26 cellular contexts compared by ENCODE assay signal in genomic region chr14:31947076-31947475, GRCh38.
DNase-seq lines count a peak whose midpoint lies in the region; ATAC-seq, FAIRE-seq and TF ChIP-seq lines count a peak whose summit lies in the region.
"Had no signal": no experiment of that assay in that cellular context is flagged by ENCODE, and none has a peak within 500 bp of the region (broad histone marks: within the 10 kb centered on the region; RNA-seq: fewer than 3 reads in every experiment).

No MANE protein-coding gene starts in this region.

- H3K27me3 ChIP-seq in breast epithelium (no peaks in the 10 kb centered on the region), keratinocyte (ENCODE audit: control insufficient read depth, extremely low read depth, insufficient read depth, low read length) (no peaks in the 10 kb centered on the region)
- H3K27me3 ChIP-seq: SJCRH30 had no signal

- POLR2A ChIA-PET in MCF 10A (lab: Yijun Ruan, JAX) = interaction anchor here (0.6 to 3.5 kb wide), 15 partner anchors 9 to 526 kb away, joined by 3 to 38 read pairs (median 4); partner anchors contain the start of gene ARHGAP5

- H3K9me1 ChIP-seq in keratinocyte (ENCODE audit: control insufficient read depth, extremely low read depth, insufficient read depth, low read length) = peaks cover 3% of the 10 kb centered on the region

- TF ChIP-seq CTCF in MCF 10A (IDR thresholded peaks at IDR 0.05; ENCODE audit: unreplicated experiment) (no peak), breast epithelium (IDR thresholded peaks at IDR 0.05) (no peak), keratinocyte (optimal IDR thresholded peaks at IDR 0.05 in 1 of 3, IDR thresholded peaks at IDR 0.05 in 1 of 3, conservative IDR thresholded peaks at IDR 0.05 in 1 of 3; ENCODE audit: extremely low read depth in 1 of 3, insufficient read depth in 2 of 3, low read length in 3 of 3) (no peak)

- H3K4me1 Mint-ChIP-seq in MCF 10A (ENCODE audit: insufficient read depth, unreplicated experiment) = peaks cover 56% of the 10 kb centered on the region

- ATAC-seq in GM18520 (IDR thresholded peaks at IDR 0.05; ENCODE audit: unreplicated experiment) = no peak
- no peak for ATAC-seq in GM21528 (IDR thresholded peaks at IDR 0.05; ENCODE audit: low FRiP score, unreplicated experiment)
- no peak for ATAC-seq in HG03442 (IDR thresholded peaks at IDR 0.05; ENCODE audit: unreplicated experiment)
- ATAC-seq in GM19035 (IDR thresholded peaks at IDR 0.05; ENCODE audit: unreplicated experiment) = no peak

- H3K9me3 Mint-ChIP-seq in MCF 10A (ENCODE audit: unreplicated experiment) = no peaks in the 10 kb centered on the region
- H3K9me3 Mint-ChIP-seq: HFFc6 had no signal

- DNase-seq in MCF 10A (ENCODE audit: unreplicated experiment) (peak; percentile 58), breast epithelium (ENCODE audit: low spot score in 2 of 2) (no peak), amniotic epithelial cell (ENCODE audit: low read depth) (peak; percentile 94), keratinocyte (ENCODE audit: low read depth, low spot score) (no peak)
- DNase-seq: C1 segment of cervical spinal cord; COR-L47; DMS153; HFFc6; Karpas-422; MM.1S; NCI-H1105 treated with DMSO at 0.1 percent for 48 hours; NCI-H1694 treated with DMSO at 0.1 percent for 48 hours; NCI-H2107; NCI-H2227 treated with DMSO at 0.1 percent for 48 hours; NCI-H524; NK-92 treated with Interleukin-12 subunit alpha and Interleukin-12 subunit beta, amount 100 ng/mL, for 24 hours; OCI-M1; RPMI8226; SJCRH30 had no signal

- no peaks in the 10 kb centered on the region for H3K36me3 Mint-ChIP-seq in MCF 10A (ENCODE audit: insufficient read depth, unreplicated experiment)

- H3K27me3 Mint-ChIP-seq in MCF 10A (ENCODE audit: insufficient read depth, unreplicated experiment) = no peaks in the 10 kb centered on the region

- peak overlapping the region; percentile 42 for H3K9ac ChIP-seq in keratinocyte (ENCODE audit: control insufficient read depth, extremely low read depth, insufficient read depth, low read length)

- H3K4me2 ChIP-seq in keratinocyte (ENCODE audit: control insufficient read depth, extremely low read depth, insufficient read depth, low read depth, low read length) = peak overlapping the region; percentile 61

- H3K4me3 ChIP-seq in breast epithelium (no peak overlapping the region), keratinocyte (ENCODE audit: control insufficient read depth in 2 of 3, extremely low read depth in 1 of 3, insufficient read depth in 2 of 3, low read depth in 1 of 3, low read length in 3 of 3) (peak overlapping the region in 1 of 3 experiments; percentile 29)
- H3K4me3 ChIP-seq: SJCRH30 had no signal

- FAIRE-seq in keratinocyte (lab: Jason Lieb, UNC) = peak; percentile 80
- FAIRE-seq: A204.1, GM12892, H54 had no signal

- H3K27ac Mint-ChIP-seq in MCF 10A (ENCODE audit: low read depth, unreplicated experiment) = peak overlapping the region; percentile 69
- H3K27ac Mint-ChIP-seq: HFFc6 had no signal

- H4K20me1 ChIP-seq in keratinocyte (ENCODE audit: control insufficient read depth, extremely low read depth, insufficient read depth, low read length) = no peaks in the 10 kb centered on the region

- H3K4me1 ChIP-seq in breast epithelium (no peaks in the 10 kb centered on the region), keratinocyte (ENCODE audit: control insufficient read depth, extremely low read depth, insufficient read depth, low read length) (peaks cover 66% of the 10 kb centered on the region)
- H3K4me1 ChIP-seq: SJCRH30 had no signal

- intact Hi-C loops in MCF 10A (cut with micrococcal nuclease) (loop anchor here (10.0 kb wide), 1 partner anchor 48 kb away; no protein-coding TSS in a partner anchor), breast epithelium (cut with DNase I; ENCODE audit: low total_unique reads) (no loop called here)

- H3K9me3 ChIP-seq in breast epithelium = no peaks in the 10 kb centered on the region
- no peaks in the 10 kb centered on the region for H3K9me3 ChIP-seq in keratinocyte (ENCODE audit: control insufficient read depth, low read depth, low read length)
- H3K9me3 ChIP-seq: SJCRH30 had no signal

- no peak for TF ChIP-seq POLR2A in breast epithelium (IDR thresholded peaks at IDR 0.05)

- dilution Hi-C loops in keratinocyte (cut with MboI; ENCODE audit: extremely low pct_ligation_motif_present, low sequenced_read_pairs) = no loop called here

- no peaks in the 10 kb centered on the region for H3K36me3 ChIP-seq in breast epithelium
- H3K36me3 ChIP-seq in keratinocyte (ENCODE audit: control insufficient read depth in 2 of 2, extremely low read depth in 1 of 2, insufficient read depth in 2 of 2, low read length in 2 of 2) = peaks cover 0 to under 1% of the 10 kb centered on the region in 2 experiments
- H3K36me3 ChIP-seq: SJCRH30 had no signal

- H3K79me2 ChIP-seq in keratinocyte (ENCODE audit: control insufficient read depth, insufficient read depth, low read length) = no peaks in the 10 kb centered on the region

- no peak overlapping the region for H3K4me3 Mint-ChIP-seq in MCF 10A (ENCODE audit: unreplicated experiment)
- H3K4me3 Mint-ChIP-seq: HFFc6 had no signal

- peak overlapping the region; percentile 79 for H2AFZ ChIP-seq in keratinocyte (ENCODE audit: control insufficient read depth, low read length)

- peak overlapping the region in 1 of 2 donors; percentile 12 for H3K27ac ChIP-seq in breast epithelium
- H3K27ac ChIP-seq in keratinocyte (ENCODE audit: control insufficient read depth, insufficient read depth, low read length) = peak overlapping the region; percentile 73
- H3K27ac ChIP-seq: SJCRH30 had no signal

- CTCF ChIA-PET in MCF 10A (lab: Yijun Ruan, JAX) = interaction anchor here (0.7 to 1.6 kb wide), 5 partner anchors 9 to 613 kb away, joined by 3 to 8 read pairs (median 4); no protein-coding TSS in a partner anchor

- no TSS peak for BruUV-seq in MCF 10A (replicated peaks; lab: Mats Ljungman, UMichigan)

Comparison
In these comparisons a context has a peak if more than half of its experiments do, and no peak if none do; other contexts are left out.
1. DNase-seq: peak in MCF 10A (single experiment) and amniotic epithelial cell (single experiment); none in breast epithelium (0 of 2) and keratinocyte (single experiment).